Comparison of ENCODE assay signal across 28 cellular contexts in genomic region chr2:119784876-119785275, GRCh38.
"Had no signal": no experiment of that assay in that cellular context is flagged by ENCODE, and none has a peak within 500 bp of the region (broad histone marks: within the 10 kb centered on the region; RNA-seq: fewer than 3 reads in every experiment).

No MANE protein-coding gene starts in this region.

- H3K4me1 ChIP-seq: pancreas, prostate gland, right atrium auricular region, suprapubic skin, testis, transverse colon, upper lobe of left lung, vagina had no signal

- FAIRE-seq: pancreas, urothelium cell line had no signal

- H3K9ac ChIP-seq: neural progenitor cell had no signal

- ATAC-seq: naive thymus-derived CD4-positive, alpha-beta T cell; natural killer cell; pancreas; sciatic nerve; stimulated activated memory B cell treated with anti-CD40 and anti-IgM and Interleukin-4, amounts not matched to agents 10 μg/mL and 1 μg/mL and 100 μg/mL, for 72 hours; stimulated activated naive CD8-positive, alpha-beta T cell treated with anti-CD3 and anti-CD28 coated beads, Interleukin-15, amount 100 ng/mL, for 72 hours; stimulated activated naive CD8-positive, alpha-beta T cell treated with anti-CD3 and anti-CD28 coated beads, Interleukin-15, Interleukin-2, amounts not matched to agents 100 U/mL and 50 U/mL, for 24 hours had no signal

- H3K27me3 ChIP-seq: neural progenitor cell, pancreas, right atrium auricular region, spleen, suprapubic skin, testis, tibial artery, transverse colon, upper lobe of left lung, vagina had no signal

- H2AFZ ChIP-seq: neural progenitor cell had no signal

- H3K9me3 ChIP-seq: prostate gland, testis, transverse colon, vagina had no signal

- H3K27ac ChIP-seq: neural progenitor cell, pancreas, prostate gland, right atrium auricular region, skin epidermis, spleen, suprapubic skin, testis, tibial artery, transverse colon, upper lobe of left lung, vagina had no signal

- H3K36me3 ChIP-seq: pancreas, prostate gland, right atrium auricular region, suprapubic skin, transverse colon, upper lobe of left lung, vagina had no signal

- H3K4me2 ChIP-seq: neural progenitor cell, smooth muscle cell had no signal

- DNase-seq: naive thymus-derived CD4-positive, alpha-beta T cell; natural killer cell; pancreas; retina; spleen; stimulated activated CD4-positive, alpha-beta T cell treated with anti-CD3 and anti-CD28 coated beads, Interleukin-12 subunit alpha, Interleukin-12 subunit beta, amount 100 ng/mL, for 4 hours; stimulated activated CD4-positive, alpha-beta T cell treated with anti-CD3 and anti-CD28 coated beads, Interleukin-1b, Interleukin-23, amount 100 ng/mL, for 48 hours; stimulated activated CD4-positive, alpha-beta T cell treated with anti-CD3 and anti-CD28 coated beads, Interleukin-4, amount 100 ng/mL, for 1 hour; stimulated activated CD4-positive, alpha-beta T cell treated with anti-CD3 and anti-CD28 coated beads, Interleukin-4, amount 100 ng/mL, for 4 hours; stimulated activated CD8-positive, alpha-beta memory T cell treated with anti-CD3 and anti-CD28 coated beads, Interleukin-4, amount 100 ng/mL, for 48 hours; stimulated activated naive CD4-positive, alpha-beta T cell; stimulated activated naive CD8-positive, alpha-beta T cell treated with anti-CD3 and anti-CD28 coated beads, Interleukin-15, amount 100 ng/mL, for 72 hours; stimulated activated naive CD8-positive, alpha-beta T cell treated with anti-CD3 and anti-CD28 coated beads, Interleukin-15, Interleukin-2, amounts not matched to agents 100 U/mL and 50 U/mL, for 24 hours; substantia nigra; testis; tibial artery; transverse colon; upper lobe of left lung had no signal

- H3K4me3 ChIP-seq: neural progenitor cell, pancreas, prostate gland, right atrium auricular region, skin epidermis, smooth muscle cell, spleen, suprapubic skin, testis, tibial artery, transverse colon, upper lobe of left lung, vagina had no signal
